Comparison of ENCODE assay signal across 17 cellular contexts in the genomic region with DNA sequence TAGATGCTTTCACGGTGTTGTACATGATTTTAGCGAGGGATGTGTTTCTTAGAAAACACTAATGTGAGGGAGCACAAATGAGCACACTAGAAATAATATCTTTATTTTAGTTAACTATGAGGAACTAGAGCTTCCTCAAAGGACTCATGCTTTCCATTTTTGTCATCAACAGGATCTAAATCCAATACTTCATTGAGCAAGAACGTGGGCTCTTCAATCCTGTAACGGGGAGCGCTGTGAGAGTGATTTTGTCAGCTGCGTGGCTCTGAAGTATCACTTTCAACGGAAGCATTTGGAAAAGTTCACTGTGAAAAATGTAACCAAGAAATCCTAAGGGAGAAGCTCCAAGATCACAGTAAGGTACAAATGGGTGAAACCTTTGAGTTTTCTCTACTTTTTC.
"Had no signal": no experiment of that assay in that cellular context is flagged by ENCODE, and none has a peak within 500 bp of the region (broad histone marks: within the 10 kb centered on the region; RNA-seq: fewer than 3 reads in every experiment).

No MANE protein-coding gene starts in this region.

- H3K27ac Mint-ChIP-seq: activated naive CD8-positive, alpha-beta T cell treated with anti-CD3 and anti-CD28 coated beads for 36 hours; activated T-helper 1 cell treated with anti-CD3 and anti-CD28 coated beads, Interleukin-12 subunit alpha, Interleukin-12 subunit beta, Interleukin-2, Interleukin-4 antibody, amounts not matched to agents 30 ng/mL and 10 ng/mL and 1 ng/mL, durations not matched to agents 14 hours and 24 hours and 36 hours; natural killer cell; stimulated activated naive CD8-positive, alpha-beta T cell treated with anti-CD3 and anti-CD28 coated beads, Interleukin-15, amount 100 ng/mL, for 72 hours; type B pancreatic cell had no signal

- ATAC-seq: left lobe of liver; mucosa of descending colon; natural killer cell; stimulated activated naive CD8-positive, alpha-beta T cell treated with anti-CD3 and anti-CD28 coated beads, Interleukin-15, amount 100 ng/mL, for 72 hours had no signal

- H3K4me1 Mint-ChIP-seq: activated naive CD8-positive, alpha-beta T cell treated with anti-CD3 and anti-CD28 coated beads for 36 hours; natural killer cell; stimulated activated naive CD8-positive, alpha-beta T cell treated with anti-CD3 and anti-CD28 coated beads, Interleukin-15, amount 100 ng/mL, for 72 hours had no signal

- H3K27me3 ChIP-seq: brain microvascular endothelial cell, esophagus squamous epithelium had no signal

- H3K36me3 Mint-ChIP-seq: activated naive CD8-positive, alpha-beta T cell treated with anti-CD3 and anti-CD28 coated beads for 36 hours; natural killer cell; type B pancreatic cell had no signal

- DNase-seq: activated CD4-positive, alpha-beta T cell treated with anti-CD3 and anti-CD28 coated beads, Interleukin-2, amount 50 U/mL, for 1 hour; activated naive CD8-positive, alpha-beta T cell treated with anti-CD3 and anti-CD28 coated beads for 36 hours; anterior cingulate cortex; brain microvascular endothelial cell; cortex of kidney; effector CD4-positive, alpha-beta T cell; esophagus squamous epithelium; hippocampal formation; mucosa of descending colon; natural killer cell; posterior cingulate gyrus; retina; stimulated activated CD4-positive, alpha-beta T cell treated with anti-CD3 and anti-CD28 coated beads, Interleukin-15, amount 100 ng/mL, for 24 hours; stimulated activated naive CD8-positive, alpha-beta T cell treated with anti-CD3 and anti-CD28 coated beads, Interleukin-15, amount 100 ng/mL, for 72 hours had no signal

- H3K27ac ChIP-seq: brain microvascular endothelial cell, esophagus squamous epithelium had no signal

- H3K4me3 Mint-ChIP-seq: activated naive CD8-positive, alpha-beta T cell treated with anti-CD3 and anti-CD28 coated beads for 36 hours; activated T-helper 1 cell treated with anti-CD3 and anti-CD28 coated beads, Interleukin-12 subunit alpha, Interleukin-12 subunit beta, Interleukin-2, Interleukin-4 antibody, amounts not matched to agents 30 ng/mL and 10 ng/mL and 1 ng/mL, durations not matched to agents 14 hours and 24 hours and 36 hours; natural killer cell; stimulated activated naive CD8-positive, alpha-beta T cell treated with anti-CD3 and anti-CD28 coated beads, Interleukin-15, amount 100 ng/mL, for 72 hours; type B pancreatic cell had no signal

- H3K9me3 Mint-ChIP-seq: activated naive CD8-positive, alpha-beta T cell treated with anti-CD3 and anti-CD28 coated beads for 36 hours; natural killer cell had no signal

- H3K4me1 ChIP-seq: esophagus squamous epithelium had no signal

- H3K4me3 ChIP-seq: esophagus squamous epithelium, mucosa of descending colon had no signal

- H3K36me3 ChIP-seq: brain microvascular endothelial cell, esophagus squamous epithelium had no signal

- H3K9me3 ChIP-seq: mucosa of descending colon had no signal
